ENCODE assay signal across 1 cellular context in genomic region chr3:194690501-194691372, GRCh38.
TF ChIP-seq lines count a peak whose summit lies in the region.

No MANE protein-coding gene starts in this region.

TF ChIP-seq in IMR-90, 13 proteins besides CTCF, POLR2A, EP300 and RAD21:
- TF ChIP-seq SMC3 (IDR thresholded peaks at IDR 0.05; ENCODE audit: low read depth, low read length) (no peak), NFE2L2 (IDR thresholded peaks at IDR 0.05; ENCODE audit: low read depth, low read length) (no peak)
- TF ChIP-seq, protein P1, sequence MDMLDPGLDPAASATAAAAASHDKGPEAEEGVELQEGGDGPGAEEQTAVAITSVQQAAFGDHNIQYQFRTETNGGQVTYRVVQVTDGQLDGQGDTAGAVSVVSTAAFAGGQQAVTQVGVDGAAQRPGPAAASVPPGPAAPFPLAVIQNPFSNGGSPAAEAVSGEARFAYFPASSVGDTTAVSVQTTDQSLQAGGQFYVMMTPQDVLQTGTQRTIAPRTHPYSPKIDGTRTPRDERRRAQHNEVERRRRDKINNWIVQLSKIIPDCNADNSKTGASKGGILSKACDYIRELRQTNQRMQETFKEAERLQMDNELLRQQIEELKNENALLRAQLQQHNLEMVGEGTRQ (IDR thresholded peaks at IDR 0.05; ENCODE audit: low read depth, low read length), result peak; percentile 54; the same call in 1 of the 2 replicates
TF ChIP-seq in IMR-90: peak in this region for 1.
